18 cellular contexts compared by ENCODE assay signal in the genomic region with DNA sequence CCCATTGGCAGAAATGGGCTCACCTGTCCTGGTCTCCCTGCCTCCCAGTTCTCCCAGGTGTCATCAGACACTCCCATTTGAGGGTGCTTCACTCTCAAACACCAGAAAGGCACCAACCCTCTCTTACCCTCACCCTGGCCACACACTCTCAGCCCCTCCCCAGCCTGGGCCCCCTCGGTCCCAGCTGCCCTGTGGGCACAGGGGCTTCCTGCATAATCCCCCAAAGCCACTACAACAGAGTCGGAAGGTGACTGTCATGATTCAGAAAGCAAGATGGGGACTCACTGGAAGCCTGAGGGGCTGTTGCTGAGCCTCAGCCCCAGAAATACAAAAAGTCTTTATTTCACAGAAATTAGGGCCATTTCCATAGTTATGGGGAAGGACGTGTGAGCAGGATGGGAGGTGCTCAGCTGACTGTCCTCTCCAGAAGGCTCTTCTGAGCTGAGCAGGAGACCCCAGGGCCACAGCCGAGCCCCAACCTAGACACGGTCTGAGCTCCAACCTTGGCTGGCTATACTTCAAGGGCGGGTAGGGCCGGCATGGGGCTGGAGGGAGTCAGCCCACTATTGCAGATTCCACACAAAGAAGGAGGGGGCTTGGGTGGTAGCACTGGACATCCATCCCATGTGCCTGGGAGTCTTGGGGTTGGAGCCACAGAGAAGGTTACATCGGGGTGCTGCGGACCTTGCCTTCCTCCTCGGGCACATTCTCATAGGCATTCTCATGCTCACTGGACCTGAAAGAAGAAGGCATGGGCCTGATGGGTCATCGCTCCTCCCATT. TPM values are rescaled to one million over a fixed set of nuclear protein-coding genes. Genes with fewer than 3 reads are reported as not detected.
"Had no signal": no experiment of that assay in that cellular context is flagged by ENCODE, and none has a peak within 500 bp of the region (broad histone marks: within the 10 kb centered on the region; RNA-seq: fewer than 3 reads in every experiment).

No MANE protein-coding gene starts in this region.

- H3K9me3 ChIP-seq: adrenal gland, breast epithelium, esophagus squamous epithelium, heart right ventricle, tibial nerve, uterus had no signal

- H3K27me3 ChIP-seq: breast epithelium, uterus had no signal

- H3K27ac ChIP-seq: adrenal gland, heart right ventricle, tibial nerve, uterus, VCaP had no signal

- H3K9me3 Mint-ChIP-seq: activated naive CD4-positive, alpha-beta T cell treated with anti-CD3 and anti-CD28 coated beads, Interleukin-2, amount 50 U/mL, for 72 hours; activated T-cell treated with anti-CD3 and anti-CD28 coated beads, Interleukin-2, amount 50 U/mL, for 4 hours; nephron had no signal

- H3K36me3 Mint-ChIP-seq: activated naive CD4-positive, alpha-beta T cell treated with anti-CD3 and anti-CD28 coated beads, Interleukin-2, amount 50 U/mL, for 72 hours had no signal

- H3K36me3 ChIP-seq: adrenal gland, breast epithelium, esophagus squamous epithelium, heart right ventricle, tibial nerve, uterus had no signal

- H3K4me3 ChIP-seq: adrenal gland, breast epithelium, esophagus squamous epithelium, heart right ventricle, tibial nerve, uterus had no signal

- H3K27ac Mint-ChIP-seq: activated naive CD4-positive, alpha-beta T cell treated with anti-CD3 and anti-CD28 coated beads, Interleukin-2, amount 50 U/mL, for 72 hours; nephron; T-helper 17 cell had no signal

- ATAC-seq: activated naive CD4-positive, alpha-beta T cell treated with anti-CD3 and anti-CD28 coated beads, Interleukin-2, amount 50 U/mL, for 72 hours; activated T-cell treated with anti-CD3 and anti-CD28 coated beads, Interleukin-2, amount 50 U/mL, for 4 hours; heart right ventricle; T-helper 17 cell had no signal

- H3K4me3 Mint-ChIP-seq: activated T-cell treated with anti-CD3 and anti-CD28 coated beads, Interleukin-2, amount 50 U/mL, for 4 hours; nephron; T-helper 17 cell had no signal

- DNase-seq: activated CD4-positive, alpha-beta T cell treated with anti-CD3 and anti-CD28 coated beads for 1 hour; activated CD4-positive, alpha-beta T cell treated with anti-CD3 and anti-CD28 coated beads, Interleukin-2, amount 50 U/mL, for 4 hours; activated CD8-positive, alpha-beta memory T cell treated with anti-CD3 and anti-CD28 coated beads, Interleukin-2, amount 50 U/mL, for 4 hours; activated T-cell treated with anti-CD3 and anti-CD28 coated beads, Interleukin-2, amount 50 U/mL, for 4 hours; adrenal gland; cortex of kidney; esophagus squamous epithelium; heart right ventricle; retina; stimulated activated naive CD4-positive, alpha-beta T cell; T-helper 17 cell; uterus had no signal

RNA-seq across cellular contexts. Expression of gene PDZK1IP1, which starts 6.3 kb away (rescaled TPM):
- total RNA-seq: activated naive CD4-positive, alpha-beta T cell treated with anti-CD3 and anti-CD28 coated beads, Interleukin-2, amount 50 U/mL, for 72 hours; activated T-cell treated with anti-CD3 and anti-CD28 coated beads, Interleukin-2, amount 50 U/mL, for 4 hours had no signal

RNA-seq across cellular contexts. Expression of gene CYP4A22, which starts 46.3 kb away (rescaled TPM):
- total RNA-seq: activated naive CD4-positive, alpha-beta T cell treated with anti-CD3 and anti-CD28 coated beads, Interleukin-2, amount 50 U/mL, for 72 hours; activated T-cell treated with anti-CD3 and anti-CD28 coated beads, Interleukin-2, amount 50 U/mL, for 4 hours; adrenal gland; astrocyte; heart right ventricle; T-helper 17 cell had no signal
